Comparison of ENCODE assay signal across 8 cellular contexts in the genomic region with DNA sequence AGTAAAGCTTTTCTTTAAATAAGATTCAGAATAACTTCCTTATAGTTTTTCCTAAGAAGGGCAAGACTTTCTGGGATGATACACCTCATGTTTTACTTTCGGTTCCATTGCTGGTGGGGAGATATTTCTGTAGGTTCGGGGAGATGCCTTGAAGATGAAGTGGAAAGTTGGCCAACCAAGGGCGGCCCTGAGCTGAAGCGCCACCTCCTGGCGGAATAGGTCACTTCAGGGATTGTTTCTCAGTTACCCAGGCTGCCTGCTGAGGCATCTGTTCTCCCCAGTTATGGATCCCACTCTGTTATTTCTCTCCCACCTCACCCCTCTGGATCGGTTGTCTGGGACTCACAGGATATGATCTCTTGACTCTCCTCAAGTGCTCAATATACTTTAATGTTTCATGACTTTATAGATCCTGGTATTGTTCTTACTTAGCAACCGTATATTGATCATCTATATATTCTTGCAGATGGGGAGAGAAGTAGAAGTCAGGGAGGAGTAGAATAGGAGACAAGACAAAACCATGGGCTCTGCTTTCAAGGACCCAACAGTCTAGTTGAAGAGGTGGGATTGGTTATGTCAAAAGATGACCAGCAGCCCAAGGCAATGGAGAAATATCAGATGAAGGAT. TPM values are rescaled to one million over a fixed set of nuclear protein-coding genes. Genes with fewer than 3 reads are reported as not detected.
A peak's percentile ranks its signal among the peaks of the same experiment; 100 is the strongest.
DNase-seq lines count a peak whose midpoint lies in the region; ATAC-seq and TF ChIP-seq lines count a peak whose summit lies in the region.

No MANE protein-coding gene starts in this region.

- ATAC-seq in lung (ENCODE audit: insufficient read depth, low FRiP score): peak; percentile 84

- H3K27ac ChIP-seq in lung (ENCODE audit: low read depth in 1 of 2, low read length in 1 of 2): no peak overlapping the region

- H3K9me3 ChIP-seq in lung (ENCODE audit: control insufficient read depth in 2 of 2, insufficient read depth in 1 of 2, low read length in 1 of 2): no peaks in the 10 kb centered on the region

- H3K36me3 ChIP-seq in H7 (replicated peaks; ENCODE audit: control insufficient read depth, insufficient read depth, low read length) (no peaks in the 10 kb centered on the region), lung (ENCODE audit: control insufficient read depth in 2 of 2, insufficient read depth in 2 of 2, low read length in 2 of 2) (no peaks in the 10 kb centered on the region)

- H3K4me1 ChIP-seq in lung (ENCODE audit: control insufficient read depth in 2 of 2, insufficient read depth in 2 of 2, low read length in 2 of 2): no peaks in the 10 kb centered on the region

- H3K4me3 ChIP-seq in H7 (ENCODE audit: insufficient read depth, low read depth, low read length): no peak overlapping the region
- H3K4me3 ChIP-seq in LNCaP clone FGC (ENCODE audit: low read depth, low read length): no peak overlapping the region
- H3K4me3 ChIP-seq in WI38 (ENCODE audit: low read depth, low read length): no peak overlapping the region
- H3K4me3 ChIP-seq in lung: no peak overlapping the region

- 37 to 52% methylated on average over 7 of the region's 7 CpGs for WGBS in lung, 2 donors

- H3K27me3 ChIP-seq in H7 (ENCODE audit: control insufficient read depth, insufficient read depth, low read length): no peaks in the 10 kb centered on the region
- H3K27me3 ChIP-seq in lung (ENCODE audit: control insufficient read depth, insufficient read depth): no peaks in the 10 kb centered on the region

- peak; percentile 14 for DNase-seq in NCI-H510A treated with DMSO at 0.1 percent for 48 hours (lab: John Stamatoyannopoulos, UW)
- no peak for DNase-seq in NCI-H510A (lab: John Stamatoyannopoulos, UW)
- DNase-seq in H7: peak; percentile 21
- DNase-seq in LNCaP clone FGC (ENCODE audit: low read depth): no peak
- peak; percentile 40 for DNase-seq in central memory CD4-positive, alpha-beta T cell
- peak; percentile 60 for DNase-seq in lung (ENCODE audit: low spot score)
- DNase-seq in stimulated activated CD8-positive, alpha-beta memory T cell treated with anti-CD3 and anti-CD28 coated beads, Interleukin-4, amount 100 ng/mL, for 4 hours (ENCODE audit: low read depth in 2 of 2, low spot score in 1 of 2): peak; percentile 4 to 41

- peak; percentile 73 for TF ChIP-seq CTCF in LNCaP clone FGC (IDR thresholded peaks at IDR 0.05; ENCODE audit: control insufficient read depth, extremely low read depth, insufficient read depth)
- TF ChIP-seq CTCF in WI38 (IDR thresholded peaks at IDR 0.05; ENCODE audit: low read depth, low read length): peak; percentile 74
- TF ChIP-seq CTCF in lung (IDR thresholded peaks at IDR 0.05; ENCODE audit: control extremely low read depth, extremely low read depth): peak; percentile 71

RNA-seq across cellular contexts. Expression of gene MEGF10, which starts 23.4 kb away (rescaled TPM):
- 12.4 and 18.6 TPM in 2 replicates for total RNA-seq in H7 (2014; rRNA removed; shearing (Covaris generic))
- under 1 TPM; 0.21 to 0.82 TPM for total RNA-seq in lung
- polyA plus RNA-seq in lung: under 1 TPM; 0.02 to 0.03 TPM

Comparison
In these comparisons a context has a peak if more than half of its experiments do, and no peak if none do; other contexts are left out.
1. DNase-seq: peak in NCI-H510A treated with DMSO at 0.1 percent for 48 hours (single experiment), H7 (single experiment), central memory CD4-positive, alpha-beta T cell (single experiment), lung (single experiment) and stimulated activated CD8-positive, alpha-beta memory T cell treated with anti-CD3 and anti-CD28 coated beads, Interleukin-4, amount 100 ng/mL, for 4 hours (2 of 2); none in NCI-H510A (single experiment) and LNCaP clone FGC (single experiment).
2. Peak in every context shown above with its lines, with median percentiles within 50 percentile points of each other: CTCF ChIP-seq.